ENCODE assay signal across 1 cellular context in genomic region chr1:161721738-161722343, GRCh38.
TF ChIP-seq lines count a peak whose summit lies in the region.

No MANE protein-coding gene starts in this region.

TF ChIP-seq in K562, 482 proteins besides CTCF, POLR2A, EP300 and RAD21 (continues in another document):
- TF ChIP-seq NR1H2 (CRISPR knock-in tag; IDR thresholded peaks at IDR 0.05) (no peak), ZBTB43 (CRISPR knock-in tag; IDR thresholded peaks at IDR 0.05) (no peak), JUND (IDR thresholded peaks at IDR 0.05; ENCODE audit: borderline replicate concordance, low read depth, low read length) (peak; percentile 97), JUND (tag; IDR thresholded peaks at IDR 0.05; ENCODE audit: borderline replicate concordance, low read depth, low read length) (peak; percentile 98), MTA2 (IDR thresholded peaks at IDR 0.05; ENCODE audit: low read depth) (peak; percentile 25; the same call in 1 of the 2 replicates), VEZF1 (CRISPR knock-in tag; IDR thresholded peaks at IDR 0.05) (peak; percentile 61), TEAD4 (IDR thresholded peaks at IDR 0.05; ENCODE audit: low read length) (peak; percentile 53; the same call in 1 of the 2 replicates), TEAD4 (CRISPR knock-in tag; IDR thresholded peaks at IDR 0.05; ENCODE audit: borderline replicate concordance) (no peak), HDGF (IDR thresholded peaks at IDR 0.05) (peak; percentile 47; the same call in 1 of the 2 replicates), ZNF274 (IDR thresholded peaks at IDR 0.05; ENCODE audit: borderline replicate concordance, low read depth, low read length) (no peak), LEF1 (IDR thresholded peaks at IDR 0.05) (peak; percentile 78), ARID4B (CRISPR knock-in tag; IDR thresholded peaks at IDR 0.05) (no peak), THRB (CRISPR knock-in tag; conservative IDR thresholded peaks at IDR 0.05) (0 out of 2 replicates have a peak, but pooled peaks have one; percentile 29), CHD1 (IDR thresholded peaks at IDR 0.05; ENCODE audit: low read length) (no peak), HSF4 (CRISPR knock-in tag; IDR thresholded peaks at IDR 0.05; ENCODE audit: borderline replicate concordance) (no peak), CXXC5 (CRISPR knock-in tag; IDR thresholded peaks at IDR 0.05) (peak; percentile 57), JUN (IDR thresholded peaks at IDR 0.05; ENCODE audit: borderline replicate concordance, low read depth, low read length) (peak; percentile 93), JUN (CRISPR knock-in tag; IDR thresholded peaks at IDR 0.05; ENCODE audit: borderline replicate concordance) (no peak; the same call in 1 of the 2 replicates), TRIM28 (IDR thresholded peaks at IDR 0.05) (0 out of 2 replicates have a peak, but pooled peaks have one; percentile 20), ZNF318 (IDR thresholded peaks at IDR 0.05; ENCODE audit: borderline replicate concordance in 1 of 2, low read depth in 1 of 2) (peak in 1 of 2 experiments; percentile 44; a peak in 1 of 4 replicates), FOXJ2 (tag; IDR thresholded peaks at IDR 0.05) (no peak), BRD9 (IDR thresholded peaks at IDR 0.05; ENCODE audit: low read depth, partially characterized antibody) (peak; percentile 61), ZC3H8 (IDR thresholded peaks at IDR 0.05) (no peak), MIER1 (IDR thresholded peaks at IDR 0.05; ENCODE audit: low read depth) (0 out of 2 replicates have a peak, but pooled peaks have one; percentile 39), TOE1 (IDR thresholded peaks at IDR 0.05; ENCODE audit: borderline replicate concordance) (peak; percentile 68), TOE1 (CRISPR knock-in tag; IDR thresholded peaks at IDR 0.05; ENCODE audit: borderline replicate concordance, low read depth) (no peak), SMAD4 (CRISPR knock-in tag; conservative IDR thresholded peaks at IDR 0.05) (peak; percentile 55; the same call in 1 of the 2 replicates)
